1 cellular context compared by ENCODE assay signal in genomic region chr5:60339691-60340191, GRCh38.
TF ChIP-seq lines count a peak whose summit lies in the region.

No MANE protein-coding gene starts in this region.

TF ChIP-seq in GM12878, 131 proteins besides CTCF, POLR2A, EP300 and RAD21 (continued from another document):
- TF ChIP-seq HCFC1 (IDR thresholded peaks at IDR 0.05; ENCODE audit: low read length) (no peak), EED (IDR thresholded peaks at IDR 0.05; ENCODE audit: low read depth) (0 out of 2 replicates have a peak, but pooled peaks have one; percentile 31)
